Comparison of ENCODE assay signal across 8 cellular contexts in the genomic region with DNA sequence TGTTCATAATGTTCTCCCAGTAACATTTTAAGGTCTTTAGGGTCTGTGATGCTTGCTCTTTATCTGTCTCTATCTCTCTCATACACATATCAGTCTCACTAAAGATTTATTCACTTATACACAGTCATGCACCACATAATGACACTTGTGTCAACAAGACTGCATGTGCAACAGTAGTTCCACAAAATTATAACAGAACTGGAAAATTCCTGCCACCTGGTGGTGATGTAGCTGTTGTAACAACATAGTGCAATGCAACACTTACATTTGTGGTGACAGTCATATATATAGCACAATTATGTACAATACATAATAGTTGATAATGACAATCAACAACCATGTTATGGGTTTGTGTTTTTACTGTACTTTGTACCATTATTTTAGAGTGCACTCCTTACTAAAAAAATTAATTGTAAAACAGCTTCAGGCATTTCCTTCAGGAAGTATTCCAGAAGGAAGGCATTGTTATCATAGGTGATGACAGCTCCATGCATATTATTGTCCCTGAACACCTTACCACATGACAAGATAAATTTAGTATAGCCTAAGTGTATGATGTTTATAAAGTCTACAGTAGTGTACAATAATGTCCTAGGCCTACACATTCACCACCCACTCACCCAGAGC. TPM values are rescaled to one million over a fixed set of nuclear protein-coding genes. Genes with fewer than 3 reads are reported as not detected.
DNase-seq lines count a peak whose midpoint lies in the region; ATAC-seq, FAIRE-seq and TF ChIP-seq lines count a peak whose summit lies in the region.

No MANE protein-coding gene starts in this region.

- ATAC-seq in GM19324 (IDR thresholded peaks at IDR 0.05; ENCODE audit: low FRiP score, unreplicated experiment) (no peak), HG03457 (IDR thresholded peaks at IDR 0.05; ENCODE audit: unreplicated experiment) (no peak)

- H3K27ac ChIP-seq in dorsolateral prefrontal cortex: no peak overlapping the region
- H3K27ac ChIP-seq in small intestine (ENCODE audit: low read depth in 1 of 2, low read length in 1 of 2): no peak overlapping the region

- no peaks in the 10 kb centered on the region for H3K36me3 ChIP-seq in small intestine (ENCODE audit: control insufficient read depth in 2 of 2, insufficient read depth in 2 of 2, low read length in 2 of 2)

- DNase-seq in stimulated activated CD4-positive, alpha-beta T cell treated with anti-CD3 and anti-CD28 coated beads, Interleukin-15, amount 100 ng/mL, for 24 hours: peak; percentile 20
- no peak for DNase-seq in stimulated activated CD4-positive, alpha-beta T cell treated with anti-CD3 and anti-CD28 coated beads, Interleukin-4, amount 100 ng/mL, for 24 hours
- DNase-seq in NCI-H774 (lab: John Stamatoyannopoulos, UW) (peak; percentile 23), dorsolateral prefrontal cortex (no peak), small intestine (peak; percentile 78), epidermal melanocyte (ENCODE audit: insufficient read length, low spot score) (no peak)

- no peak for FAIRE-seq in small intestine (lab: Jason Lieb, UNC)

- H3K27me3 ChIP-seq in dorsolateral prefrontal cortex (peaks cover 0 to 6% (median 0%) of the 10 kb centered on the region in 45 donors), small intestine (ENCODE audit: control insufficient read depth in 2 of 2, insufficient read depth in 2 of 2, low read length in 2 of 2) (no peaks in the 10 kb centered on the region)

- no peaks in the 10 kb centered on the region for H3K9me3 ChIP-seq in small intestine (ENCODE audit: control insufficient read depth, low read depth)

- H3K4me3 ChIP-seq in dorsolateral prefrontal cortex (no peak overlapping the region), small intestine (ENCODE audit: low read depth in 1 of 2, low read length in 2 of 2) (no peak overlapping the region)

- no peaks in the 10 kb centered on the region for H3K4me1 ChIP-seq in small intestine (ENCODE audit: control insufficient read depth in 2 of 2, insufficient read depth in 1 of 2, low read depth in 1 of 2, low read length in 1 of 2)

- peak in 48 of 56 donors; percentile 12 to 56 (median 36) for TF ChIP-seq CTCF in dorsolateral prefrontal cortex (IDR thresholded peaks at IDR 0.05 in 54 of 56, conservative IDR thresholded peaks at IDR 0.05 in 2 of 56; ENCODE audit: low read depth in 1 of 56, partially characterized antibody in 56 of 56)

- intact Hi-C loops in dorsolateral prefrontal cortex (cut with DNase I): no loop called here

RNA-seq across cellular contexts. Expression of gene TDRD5, which starts 8.1 kb away (rescaled TPM):
- 1 to 10 TPM in 85 of 120 experiments, under 1 TPM in 35; 0.24 to 4.1 (median 1.3) TPM for total RNA-seq in dorsolateral prefrontal cortex
- 1 to 10 TPM in 1 of 3 donors, under 1 TPM in 2; 0.27 to 1.1 (median 0.57) TPM for polyA plus RNA-seq in small intestine

RNA-seq across cellular contexts. Expression of gene NPHS2, which starts 24.0 kb away (rescaled TPM):
- total RNA-seq in dorsolateral prefrontal cortex: not detected
- under 1 TPM; 0.06 to 0.54 (median 0.22) TPM for polyA plus RNA-seq in small intestine

Comparison
In these comparisons a context has a peak if more than half of its experiments do, and no peak if none do; other contexts are left out.
1. DNase-seq: peak in stimulated activated CD4-positive, alpha-beta T cell treated with anti-CD3 and anti-CD28 coated beads, Interleukin-15, amount 100 ng/mL, for 24 hours (single experiment), NCI-H774 (single experiment) and small intestine (single experiment); none in stimulated activated CD4-positive, alpha-beta T cell treated with anti-CD3 and anti-CD28 coated beads, Interleukin-4, amount 100 ng/mL, for 24 hours (single experiment), dorsolateral prefrontal cortex (0 of 10) and epidermal melanocyte (single experiment).